ENCODE assay signal across 1 cellular context in the genomic region with DNA sequence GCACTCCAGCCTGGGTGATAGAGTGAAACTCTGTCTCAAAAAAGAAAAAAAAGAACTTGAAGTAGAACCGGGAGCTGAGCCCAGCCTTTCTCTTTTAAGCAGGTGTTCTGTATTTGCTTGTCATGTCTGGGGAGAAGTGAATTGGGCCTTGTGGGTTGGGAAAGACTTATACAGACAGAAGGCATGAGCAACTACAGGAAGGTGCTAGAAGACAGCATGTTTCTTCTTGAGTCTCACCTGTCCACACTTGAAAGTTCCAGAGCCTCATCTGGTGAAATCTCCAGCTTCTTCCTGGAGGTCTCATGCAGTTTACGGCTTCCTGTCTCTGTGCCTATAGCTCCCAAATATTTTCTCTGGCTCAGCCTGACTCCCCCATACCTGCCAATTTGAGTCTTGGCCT.
TF ChIP-seq lines count a peak whose summit lies in the region.

No MANE protein-coding gene starts in this region.

TF ChIP-seq in WTC11, 78 proteins besides CTCF, POLR2A, EP300 and RAD21 (continued from another document):
- TF ChIP-seq, protein P1, sequence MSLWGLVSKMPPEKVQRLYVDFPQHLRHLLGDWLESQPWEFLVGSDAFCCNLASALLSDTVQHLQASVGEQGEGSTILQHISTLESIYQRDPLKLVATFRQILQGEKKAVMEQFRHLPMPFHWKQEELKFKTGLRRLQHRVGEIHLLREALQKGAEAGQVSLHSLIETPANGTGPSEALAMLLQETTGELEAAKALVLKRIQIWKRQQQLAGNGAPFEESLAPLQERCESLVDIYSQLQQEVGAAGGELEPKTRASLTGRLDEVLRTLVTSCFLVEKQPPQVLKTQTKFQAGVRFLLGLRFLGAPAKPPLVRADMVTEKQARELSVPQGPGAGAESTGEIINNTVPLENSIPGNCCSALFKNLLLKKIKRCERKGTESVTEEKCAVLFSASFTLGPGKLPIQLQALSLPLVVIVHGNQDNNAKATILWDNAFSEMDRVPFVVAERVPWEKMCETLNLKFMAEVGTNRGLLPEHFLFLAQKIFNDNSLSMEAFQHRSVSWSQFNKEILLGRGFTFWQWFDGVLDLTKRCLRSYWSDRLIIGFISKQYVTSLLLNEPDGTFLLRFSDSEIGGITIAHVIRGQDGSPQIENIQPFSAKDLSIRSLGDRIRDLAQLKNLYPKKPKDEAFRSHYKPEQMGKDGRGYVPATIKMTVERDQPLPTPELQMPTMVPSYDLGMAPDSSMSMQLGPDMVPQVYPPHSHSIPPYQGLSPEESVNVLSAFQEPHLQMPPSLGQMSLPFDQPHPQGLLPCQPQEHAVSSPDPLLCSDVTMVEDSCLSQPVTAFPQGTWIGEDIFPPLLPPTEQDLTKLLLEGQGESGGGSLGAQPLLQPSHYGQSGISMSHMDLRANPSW (CRISPR knock-in tag; conservative IDR thresholded peaks at IDR 0.05; ENCODE audit: low read depth): no peak
- TF ChIP-seq, protein P2, sequence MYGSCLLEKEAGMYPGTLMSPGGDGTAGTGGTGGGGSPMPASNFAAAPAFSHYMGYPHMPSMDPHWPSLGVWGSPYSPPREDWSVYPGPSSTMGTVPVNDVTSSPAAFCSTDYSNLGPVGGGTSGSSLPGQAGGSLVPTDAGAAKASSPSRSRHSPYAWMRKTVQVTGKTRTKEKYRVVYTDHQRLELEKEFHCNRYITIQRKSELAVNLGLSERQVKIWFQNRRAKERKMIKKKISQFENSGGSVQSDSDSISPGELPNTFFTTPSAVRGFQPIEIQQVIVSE (CRISPR knock-in tag; IDR thresholded peaks at IDR 0.05; ENCODE audit: borderline replicate concordance): no peak
- TF ChIP-seq TCF7 (CRISPR knock-in tag; IDR thresholded peaks at IDR 0.05; ENCODE audit: low read depth) (no peak), ATF1 (CRISPR knock-in tag; IDR thresholded peaks at IDR 0.05) (no peak), SMAD4 (CRISPR knock-in tag; IDR thresholded peaks at IDR 0.05) (no peak), FOXK1 (CRISPR knock-in tag; IDR thresholded peaks at IDR 0.05) (no peak), SP1 (CRISPR knock-in tag; conservative IDR thresholded peaks at IDR 0.05) (no peak), PRRX2 (CRISPR knock-in tag; IDR thresholded peaks at IDR 0.05) (no peak), CREM (CRISPR knock-in tag; IDR thresholded peaks at IDR 0.05) (no peak), ZNF671 (CRISPR knock-in tag; IDR thresholded peaks at IDR 0.05) (no peak), ETV6 (CRISPR knock-in tag; IDR thresholded peaks at IDR 0.05) (no peak)
